Comparison of ENCODE assay signal across 17 cellular contexts in genomic region chr3:185631508-185632206, GRCh38. TPM values are rescaled to one million over a fixed set of nuclear protein-coding genes. Genes with fewer than 3 reads are reported as not detected.
DNase-seq lines count a peak whose midpoint lies in the region; ATAC-seq and TF ChIP-seq lines count a peak whose summit lies in the region.
"Had no signal": no experiment of that assay in that cellular context is flagged by ENCODE, and none has a peak within 500 bp of the region (broad histone marks: within the 10 kb centered on the region; RNA-seq: fewer than 3 reads in every experiment).

No MANE protein-coding gene starts in this region.

- no peak overlapping the region for H3K4me2 ChIP-seq in PC-3 (ENCODE audit: low read length)
- H3K4me2 ChIP-seq: smooth muscle cell had no signal

- H2AFZ ChIP-seq in PC-3 (ENCODE audit: low read length), result no peak overlapping the region

- no peak for ATAC-seq in CD8-positive, alpha-beta T cell
- ATAC-seq in PC-3, result no peak
- ATAC-seq in HG02884 (IDR thresholded peaks at IDR 0.05; ENCODE audit: unreplicated experiment), result no peak
- ATAC-seq: body of pancreas; stimulated activated naive CD8-positive, alpha-beta T cell treated with anti-CD3 and anti-CD28 coated beads, Interleukin-15, Interleukin-2, amounts not matched to agents 100 U/mL and 50 U/mL, for 24 hours had no signal

- TF ChIP-seq CTCF in A673 (conservative IDR thresholded peaks at IDR 0.05; ENCODE audit: low read depth, low read length) (no peak), PC-3 (conservative IDR thresholded peaks at IDR 0.05; ENCODE audit: low read depth, low read length) (no peak)
- no peak for TF ChIP-seq CTCF in CD8-positive, alpha-beta T cell (IDR thresholded peaks at IDR 0.05)

- H3K4me1 ChIP-seq in A673 (ENCODE audit: insufficient read depth, low read length, poor library complexity, severe bottlenecking) (peaks cover 9% of the 10 kb centered on the region), PC-3 (ENCODE audit: insufficient read depth, low read length) (peaks cover 13% of the 10 kb centered on the region)
- H3K4me1 ChIP-seq in CD8-positive, alpha-beta T cell (ENCODE audit: insufficient read depth, low read length), result peaks cover 4% of the 10 kb centered on the region
- H3K4me1 ChIP-seq: body of pancreas had no signal

- peaks cover 2% of the 10 kb centered on the region for H3K36me3 ChIP-seq in A673 (ENCODE audit: insufficient read depth, low read length, poor library complexity, severe bottlenecking)
- H3K36me3 ChIP-seq in CD8-positive, alpha-beta T cell (ENCODE audit: insufficient read depth, low read length), result peaks cover 22% of the 10 kb centered on the region
- no peaks in the 10 kb centered on the region; the same call in 1 of the 2 replicates for H3K36me3 ChIP-seq in PC-3 (ENCODE audit: low read depth, low read length)

- intact Hi-C loops in A673 (cut with micrococcal nuclease; ENCODE audit: unreplicated experiment), result no loop called here
- intact Hi-C loops in CD8-positive, alpha-beta T cell (cut with DNase I, micrococcal nuclease), result no loop called here
- intact Hi-C loops in PC-3 (cut with micrococcal nuclease), result loop anchor here (5.0 kb wide), 1 partner anchor 44 kb away; the partner anchor contains the start of gene SENP2

- H3K27me3 Mint-ChIP-seq in CD8-positive, alpha-beta T cell (ENCODE audit: low read depth), result no peaks in the 10 kb centered on the region
- H3K27me3 Mint-ChIP-seq: activated naive CD8-positive, alpha-beta T cell had no signal

- H3K27ac Mint-ChIP-seq in CD8-positive, alpha-beta T cell, result peak overlapping the region; percentile 64
- H3K27ac Mint-ChIP-seq: activated naive CD8-positive, alpha-beta T cell had no signal

- peaks cover 41% of the 10 kb centered on the region for H3K36me3 Mint-ChIP-seq in CD8-positive, alpha-beta T cell
- H3K36me3 Mint-ChIP-seq: activated naive CD8-positive, alpha-beta T cell had no signal

- CTCF ChIA-PET in A673 (lab: Charles Lee) (interaction anchor here (0.6 kb wide), 1 partner anchor 10 kb away, joined by 4 read pairs; no protein-coding TSS in a partner anchor), PC-3 (lab: Charles Lee) (interaction anchor here (0.6 kb wide), 1 partner anchor 978 kb away, joined by 12 read pairs; no protein-coding TSS in a partner anchor)
- CTCF ChIA-PET in CD8-positive, alpha-beta T cell (lab: Charles Lee), result no interaction called here

- POLR2A ChIA-PET in A673 (lab: Charles Lee; ENCODE audit: low non-redundant PET) (interaction anchor here (0.6 kb wide), 2 partner anchors 12 to 198 kb away, joined by 8 to 16 read pairs; no protein-coding TSS in a partner anchor), PC-3 (lab: Charles Lee; ENCODE audit: unreplicated experiment) (no interaction called here)
- POLR2A ChIA-PET in CD8-positive, alpha-beta T cell (lab: Charles Lee), result no interaction called here

- no peaks in the 10 kb centered on the region for H4K20me1 ChIP-seq in PC-3 (ENCODE audit: low read length)

- no peaks in the 10 kb centered on the region for H3K9me2 ChIP-seq in PC-3 (replicated peaks; ENCODE audit: low read length)

- no TSS peak for BruUV-seq in A673 (replicated peaks; lab: Mats Ljungman, UMichigan)
- BruUV-seq in PC-3 (replicated peaks; lab: Mats Ljungman, UMichigan), result no TSS peak

- peak; percentile 16 for DNase-seq in A673 (ENCODE audit: low spot score)
- no peak for DNase-seq in CD8-positive, alpha-beta T cell
- DNase-seq in PC-3, result peak; percentile 21
- DNase-seq in fibroblast of gingiva (ENCODE audit: low read depth), result peak; percentile 13
- no peak for DNase-seq in iPS-NIHi7 (ENCODE audit: extremely low spot score)
- no peak for DNase-seq in superior temporal gyrus (ENCODE audit: extremely low spot score)
- DNase-seq: cortex of kidney; left ventricle myocardium superior; NCI-H187; NCI-H446 treated with DMSO at 0.1 percent for 48 hours; stimulated activated CD4-positive, alpha-beta T cell treated with anti-CD3 and anti-CD28 coated beads, Interleukin-4, amount 100 ng/mL, for 1 hour; stimulated activated naive CD8-positive, alpha-beta T cell treated with anti-CD3 and anti-CD28 coated beads, Interleukin-15, Interleukin-2, amounts not matched to agents 100 U/mL and 50 U/mL, for 24 hours had no signal

- no peak overlapping the region for H3K9ac ChIP-seq in PC-3 (ENCODE audit: low read length)

- H3K4me3 Mint-ChIP-seq in CD8-positive, alpha-beta T cell, result no peak overlapping the region
- H3K4me3 Mint-ChIP-seq: activated naive CD8-positive, alpha-beta T cell had no signal

- H3F3A ChIP-seq in PC-3 (ENCODE audit: low read length, unreplicated experiment), result no peaks in the 10 kb centered on the region

- peaks cover 4% of the 10 kb centered on the region for H3K4me1 Mint-ChIP-seq in CD8-positive, alpha-beta T cell (ENCODE audit: low read depth)

- H3K79me2 ChIP-seq in PC-3 (ENCODE audit: low read length), result no peaks in the 10 kb centered on the region

- H3K4me3 ChIP-seq in A673 (ENCODE audit: low read depth, low read length, poor library complexity, severe bottlenecking), result no peak overlapping the region
- no peak overlapping the region for H3K4me3 ChIP-seq in CD8-positive, alpha-beta T cell (ENCODE audit: low read depth, low read length)
- no peak overlapping the region for H3K4me3 ChIP-seq in PC-3 (ENCODE audit: low read length)
- H3K4me3 ChIP-seq: body of pancreas, smooth muscle cell, tibial nerve had no signal

- no peaks in the 10 kb centered on the region for H3K9me3 Mint-ChIP-seq in CD8-positive, alpha-beta T cell

- H3K9me3 ChIP-seq in A673 (ENCODE audit: low read depth, low read length, poor library complexity, severe bottlenecking) (no peaks in the 10 kb centered on the region), PC-3 (ENCODE audit: low read length) (no peaks in the 10 kb centered on the region)
- no peaks in the 10 kb centered on the region for H3K9me3 ChIP-seq in CD8-positive, alpha-beta T cell (ENCODE audit: low read length)
- H3K9me3 ChIP-seq: body of pancreas, tibial nerve had no signal

- no peaks in the 10 kb centered on the region for H3K27me3 ChIP-seq in A673 (replicated peaks; ENCODE audit: insufficient read depth, low read depth, low read length, poor library complexity)
- no peaks in the 10 kb centered on the region for H3K27me3 ChIP-seq in CD8-positive, alpha-beta T cell (ENCODE audit: insufficient read depth, low read length)
- H3K27me3 ChIP-seq in PC-3 (ENCODE audit: low read length), result no peaks in the 10 kb centered on the region
- H3K27me3 ChIP-seq: body of pancreas, tibial nerve had no signal

- H3K27ac ChIP-seq in A673 (ENCODE audit: low read depth, low read length, poor library complexity, severe bottlenecking) (no peak overlapping the region), PC-3 (ENCODE audit: low read length) (no peak overlapping the region)
- H3K27ac ChIP-seq in CD8-positive, alpha-beta T cell (ENCODE audit: low read depth, low read length), result no peak overlapping the region
- H3K27ac ChIP-seq: body of pancreas had no signal

RNA-seq across cellular contexts. Expression of gene SENP2, which starts 45.6 kb away (rescaled TPM):
- 43.4 and 48.3 TPM in 2 replicates for total RNA-seq in A673 (2021)
- total RNA-seq in CD8-positive, alpha-beta T cell, result 10 to 100 TPM; 57.0 to 69.6 TPM
- total RNA-seq in PC-3 (2014; rRNA removed), result 44.3 and 46.4 TPM in 2 replicates

Comparison
In these comparisons a context has a peak if more than half of its experiments do, and no peak if none do; other contexts are left out.
1. DNase-seq: peak in A673 (single experiment), PC-3 (single experiment) and fibroblast of gingiva (single experiment); none in CD8-positive, alpha-beta T cell (0 of 7), iPS-NIHi7 (single experiment) and superior temporal gyrus (single experiment).